Comparison of ENCODE assay signal across 18 cellular contexts in the genomic region with DNA sequence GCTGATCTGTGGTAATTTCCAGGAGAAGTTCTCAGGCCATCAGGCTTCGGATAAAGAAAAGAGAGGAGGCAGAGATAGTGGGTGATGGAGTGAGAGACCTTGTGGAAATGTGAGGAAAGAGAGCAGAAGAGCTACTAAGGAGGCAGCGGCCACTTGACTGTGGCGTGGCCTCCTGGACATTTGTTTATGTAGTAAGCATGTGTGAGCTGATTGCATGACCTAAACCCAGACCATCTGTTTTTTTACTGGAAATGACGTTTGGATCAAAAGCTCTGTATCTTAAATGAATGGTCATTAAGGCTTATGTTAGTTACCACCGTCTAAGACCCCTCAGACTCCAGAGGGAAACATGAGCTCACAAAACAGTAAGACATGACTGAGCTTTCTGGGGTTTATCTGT. TPM values are rescaled to one million over a fixed set of nuclear protein-coding genes. Genes with fewer than 3 reads are reported as not detected.
DNase-seq lines count a peak whose midpoint lies in the region; ATAC-seq and TF ChIP-seq lines count a peak whose summit lies in the region.
"Had no signal": no experiment of that assay in that cellular context is flagged by ENCODE, and none has a peak within 500 bp of the region (broad histone marks: within the 10 kb centered on the region; RNA-seq: fewer than 3 reads in every experiment).

No MANE protein-coding gene starts in this region.

- BruUV-seq in HCT116 (replicated peaks; lab: Mats Ljungman, UMichigan), result no TSS peak

- CTCF ChIA-PET in HCT116 (lab: Charles Lee), result interaction anchor here (1.4 kb wide), 1 partner anchor 330 kb away, joined by 3 read pairs; no protein-coding TSS in a partner anchor

- H4K91ac ChIP-seq in mesenchymal stem cell (ENCODE audit: low read length), result no peak overlapping the region

- no peak overlapping the region for H3K4ac ChIP-seq in mesenchymal stem cell (ENCODE audit: low read depth in 1 of 2, low read length in 2 of 2)

- H3K23ac ChIP-seq in mesenchymal stem cell (ENCODE audit: low read length in 2 of 2), result no peak overlapping the region

- H3K79me1 ChIP-seq in mesenchymal stem cell (replicated peaks; ENCODE audit: low read length, poor library complexity, severe bottlenecking), result peaks cover 32% of the 10 kb centered on the region

- H3K27ac ChIP-seq in HCT116 (ENCODE audit: low read depth, low read length) (no peak overlapping the region), mesenchymal stem cell (ENCODE audit: low read length, poor library complexity, severe bottlenecking) (peak overlapping the region; percentile 25), stomach (peak overlapping the region; percentile 69 to 98 (median 94))
- H3K27ac ChIP-seq: suprapubic skin had no signal

- no peak overlapping the region for H3K4me3 Mint-ChIP-seq in chondrocyte (ENCODE audit: unreplicated experiment)
- H3K4me3 Mint-ChIP-seq: naive thymus-derived CD4-positive, alpha-beta T cell; T-helper 17 cell had no signal

- H3K36me3 ChIP-seq in HCT116 (ENCODE audit: control insufficient read depth in 1 of 2, insufficient read depth in 2 of 2, low read length in 2 of 2) (peaks cover 2 to 36% of the 10 kb centered on the region in 2 experiments; a peak in 2 of 4 replicates), mesenchymal stem cell (ENCODE audit: control insufficient read depth in 1 of 2, insufficient read depth in 2 of 2, low read depth in 1 of 2, low read length in 2 of 2) (peaks cover 0 to 17% of the 10 kb centered on the region in 2 experiments), stomach (peaks cover 22 to 79% (median 40%) of the 10 kb centered on the region in 4 donors), H7 (replicated peaks; ENCODE audit: control insufficient read depth, insufficient read depth, low read length) (peaks cover 1% of the 10 kb centered on the region; the same call in 1 of the 2 replicates)
- H3K36me3 ChIP-seq: suprapubic skin had no signal

- WGBS in mesenchymal stem cell, result 11% methylated on average over 5 of the region's 5 CpGs
- 32 to 48% (median 43%) methylated on average over 5 of the region's 5 CpGs for WGBS in stomach, 5 donors

- ATAC-seq in HCT116 (no peak), HG03097 (IDR thresholded peaks at IDR 0.05; ENCODE audit: low FRiP score, unreplicated experiment) (no peak), HG03439 (IDR thresholded peaks at IDR 0.05; ENCODE audit: unreplicated experiment) (no peak)
- ATAC-seq: left colon; naive thymus-derived CD4-positive, alpha-beta T cell; Right ventricle myocardium inferior; T-helper 17 cell had no signal

- H3K4me1 Mint-ChIP-seq in chondrocyte (ENCODE audit: low read depth), result peaks cover 63% of the 10 kb centered on the region

- RAD21 ChIA-PET in HCT116 (lab: Charles Lee; ENCODE audit: low non-redundant PET in 1 of 2, low total read pairs in 2 of 2, uncharacterized antibody in 2 of 2, unreplicated experiment in 2 of 2), result no interaction called here

- H2BK12ac ChIP-seq in mesenchymal stem cell (ENCODE audit: low read length in 2 of 2), result no peak overlapping the region

- TF ChIP-seq CTCF in HCT116 (IDR thresholded peaks at IDR 0.05 in 2 of 3, conservative IDR thresholded peaks at IDR 0.05 in 1 of 3; ENCODE audit: borderline replicate concordance in 1 of 3, insufficient read depth in 1 of 3, low read depth in 2 of 3, low read length in 2 of 3) (no peak), chondrocyte (IDR thresholded peaks at IDR 0.05) (no peak), stomach (IDR thresholded peaks at IDR 0.05) (no peak)

- peak overlapping the region; percentile 54 for H2BK120ac ChIP-seq in mesenchymal stem cell (ENCODE audit: low read depth, low read length)

- H3K36me3 Mint-ChIP-seq in chondrocyte (ENCODE audit: low read depth), result peaks cover 38% of the 10 kb centered on the region

- TF ChIP-seq POLR2A in HCT116 (IDR thresholded peaks at IDR 0.05; ENCODE audit: borderline replicate concordance, extremely low read depth, insufficient read depth, insufficient read length) (no peak), stomach (IDR thresholded peaks at IDR 0.05) (no peak)

- peak overlapping the region; percentile 93 for H3K27ac Mint-ChIP-seq in chondrocyte (ENCODE audit: unreplicated experiment)
- H3K27ac Mint-ChIP-seq: naive thymus-derived CD4-positive, alpha-beta T cell; T-helper 17 cell had no signal

- TF ChIP-seq EP300 in stomach (IDR thresholded peaks at IDR 0.05), result no peak

- DNase-seq in HCT116 (ENCODE audit: low read depth, low spot score) (no peak), chondrocyte (ENCODE audit: low spot score) (no peak), mesenchymal stem cell (peak; percentile 96), stomach (no peak), H7 (no peak)
- DNase-seq: activated CD4-positive, CD25-positive, alpha-beta regulatory T cell treated with anti-CD3 and anti-CD28 coated beads, Interleukin-2, amount 50 U/mL, for 72 hours; activated gamma-delta T cell; cortex of kidney; hippocampal formation; left colon; naive thymus-derived CD4-positive, alpha-beta T cell; NCI-H1694 treated with DMSO at 0.1 percent for 48 hours; NCI-H345; T-helper 17 cell had no signal

- peak overlapping the region; percentile 77 for H2AK5ac ChIP-seq in mesenchymal stem cell (ENCODE audit: low read length, severe bottlenecking)

- H3K9me3 ChIP-seq in HCT116 (ENCODE audit: control insufficient read depth in 1 of 2, insufficient read depth in 1 of 2, low read depth in 1 of 2, low read length in 2 of 2) (no peaks in the 10 kb centered on the region), mesenchymal stem cell (ENCODE audit: control insufficient read depth, low read length) (no peaks in the 10 kb centered on the region), stomach (no peaks in the 10 kb centered on the region)
- H3K9me3 ChIP-seq: suprapubic skin had no signal

- H3K9me2 ChIP-seq in HCT116 (ENCODE audit: insufficient read depth), result no peaks in the 10 kb centered on the region

- no peak overlapping the region for H2AFZ ChIP-seq in HCT116 (ENCODE audit: low read depth, low read length, poor library complexity, severe bottlenecking)
- no peak overlapping the region for H2AFZ ChIP-seq in mesenchymal stem cell (ENCODE audit: low read depth, low read length)

- H3K4me3 ChIP-seq in HCT116 (replicated peaks in 1 of 2; ENCODE audit: low read depth in 1 of 2, low read length in 2 of 2) (no peak overlapping the region), mesenchymal stem cell (ENCODE audit: insufficient read depth in 1 of 2, low read depth in 1 of 2, low read length in 2 of 2) (no peak overlapping the region), stomach (no peak overlapping the region), H7 (ENCODE audit: insufficient read depth, low read depth, low read length) (no peak overlapping the region)
- H3K4me3 ChIP-seq: suprapubic skin had no signal

- H3K27me3 ChIP-seq in HCT116 (ENCODE audit: insufficient read depth, low read length) (no peaks in the 10 kb centered on the region), mesenchymal stem cell (ENCODE audit: control insufficient read depth in 1 of 2, insufficient read depth in 1 of 2, low read length in 2 of 2) (no peaks in the 10 kb centered on the region), stomach (no peaks in the 10 kb centered on the region), H7 (ENCODE audit: control insufficient read depth, insufficient read depth, low read length) (no peaks in the 10 kb centered on the region)
- H3K27me3 ChIP-seq: suprapubic skin had no signal

- H3K4me1 ChIP-seq in HCT116 (ENCODE audit: control insufficient read depth in 1 of 2, insufficient read depth in 2 of 2, low read length in 2 of 2) (peaks cover 24 to 51% of the 10 kb centered on the region in 2 experiments), mesenchymal stem cell (ENCODE audit: control insufficient read depth, insufficient read depth, low read depth, low read length) (peaks cover 12% of the 10 kb centered on the region), stomach (peaks cover 44 to 98% (median 73%) of the 10 kb centered on the region in 4 donors)

- no peaks in the 10 kb centered on the region for H3K27me3 Mint-ChIP-seq in chondrocyte (ENCODE audit: low read depth)
- H3K27me3 Mint-ChIP-seq: naive thymus-derived CD4-positive, alpha-beta T cell had no signal

- no peaks in the 10 kb centered on the region for H4K20me1 ChIP-seq in HCT116 (ENCODE audit: insufficient read depth)

- H3K79me2 ChIP-seq in HCT116 (ENCODE audit: insufficient read depth, low read length), result peaks cover 94% of the 10 kb centered on the region

- intact Hi-C loops in HCT116 (cut with micrococcal nuclease) (no loop called here), stomach (cut with DNase I; ENCODE audit: low total_unique reads) (no loop called here)

- POLR2A ChIA-PET in HCT116 (lab: Charles Lee), result no interaction called here

- no peak overlapping the region for H2BK15ac ChIP-seq in mesenchymal stem cell (ENCODE audit: low read depth, poor library complexity, severe bottlenecking)

- no peak overlapping the region for H3K9ac ChIP-seq in HCT116 (ENCODE audit: low read length)
- no peak overlapping the region for H3K9ac ChIP-seq in mesenchymal stem cell (ENCODE audit: low read length)

- no peak for TF ChIP-seq RAD21 in HCT116 (IDR thresholded peaks at IDR 0.05; ENCODE audit: low read depth)

- no peak overlapping the region for H4K8ac ChIP-seq in mesenchymal stem cell (ENCODE audit: low read length)

- H3K4me2 ChIP-seq in HCT116 (ENCODE audit: low read length), result peak overlapping the region; percentile 48; the same call in 1 of the 2 replicates
- H3K4me2 ChIP-seq in mesenchymal stem cell (ENCODE audit: low read length, poor library complexity, severe bottlenecking), result no peak overlapping the region

- H3K18ac ChIP-seq in mesenchymal stem cell (ENCODE audit: low read depth in 1 of 2, low read length in 2 of 2), result no peak overlapping the region

- no peak overlapping the region for H2BK5ac ChIP-seq in mesenchymal stem cell (ENCODE audit: low read depth, low read length, poor library complexity, severe bottlenecking)

- H3K14ac ChIP-seq in mesenchymal stem cell (ENCODE audit: low read length in 2 of 2), result no peak overlapping the region

- H3K9me3 Mint-ChIP-seq in chondrocyte (ENCODE audit: low read depth), result no peaks in the 10 kb centered on the region
- H3K9me3 Mint-ChIP-seq: naive thymus-derived CD4-positive, alpha-beta T cell had no signal

TF ChIP-seq in HCT116, 20 proteins besides CTCF, POLR2A, EP300 and RAD21 (continues in another document):
- TF ChIP-seq YY1 (IDR thresholded peaks at IDR 0.05; ENCODE audit: extremely low read depth, insufficient replicate concordance, low read depth, low read length), result no peak
- no peak for TF ChIP-seq CEBPB (IDR thresholded peaks at IDR 0.05; ENCODE audit: low read depth)
- TF ChIP-seq SP1 (IDR thresholded peaks at IDR 0.05; ENCODE audit: low read depth), result no peak
- TF ChIP-seq EZH2phosphoT487 (IDR thresholded peaks at IDR 0.05; ENCODE audit: borderline replicate concordance), result no peak
- TF ChIP-seq JUND (IDR thresholded peaks at IDR 0.05), result no peak

RNA-seq across cellular contexts. Expression of gene ATP1B1, which starts 13.6 kb away (rescaled TPM):
- 48.6 TPM for total RNA-seq in HCT116 (2021; ENCODE audit: unreplicated experiment)
- polyA plus RNA-seq in HCT116 (2012), result 27.1 and 29.1 TPM in 2 replicates
- 104 to 225 TPM (median 105 TPM) in 3 replicates for total RNA-seq in chondrocyte
- 59.9 TPM for polyA plus RNA-seq in mesenchymal stem cell (2013, experiment 1 of 2)
- 62.4 TPM for polyA plus RNA-seq in mesenchymal stem cell (2013, experiment 2 of 2)
- 100 to 1,000 TPM; 106 to 507 (median 272) TPM for total RNA-seq in stomach
- polyA plus RNA-seq in stomach, result 100 to 1,000 TPM in 2 of 3 donors, 10 to 100 TPM in 1; 59.9 to 176 (median 109) TPM
- total RNA-seq in H7 (2014; rRNA removed; shearing (Covaris generic)), result 35.0 and 41.2 TPM in 2 replicates
